ENCODE assay signal across 10 cellular contexts in the genomic region with DNA sequence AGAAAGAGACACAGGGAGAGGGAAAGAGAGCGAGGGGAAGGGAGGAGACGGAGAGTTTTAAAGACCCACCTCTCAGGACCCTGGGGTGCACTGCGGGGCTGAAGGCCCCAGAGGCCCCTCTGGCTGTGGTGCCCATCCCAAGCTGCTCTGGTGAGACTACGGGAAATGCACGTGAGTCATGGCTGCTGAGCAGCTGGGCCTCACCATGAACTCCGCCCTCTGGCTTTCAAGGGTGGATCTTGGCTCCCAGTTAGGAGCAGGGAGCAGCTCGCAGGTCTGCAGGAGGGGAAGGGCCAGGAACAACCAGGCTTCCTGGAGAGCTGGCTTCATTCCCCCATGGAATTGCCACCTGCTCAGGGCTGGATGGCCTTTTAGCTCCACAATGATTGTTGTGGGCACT. TPM values are rescaled to one million over a fixed set of nuclear protein-coding genes. Genes with fewer than 3 reads are reported as not detected.
DNase-seq lines count a peak whose midpoint lies in the region; ATAC-seq and TF ChIP-seq lines count a peak whose summit lies in the region.
"Had no signal": no experiment of that assay in that cellular context is flagged by ENCODE, and none has a peak within 500 bp of the region (broad histone marks: within the 10 kb centered on the region; RNA-seq: fewer than 3 reads in every experiment).

No MANE protein-coding gene starts in this region.

- no peaks in the 10 kb centered on the region for H3K4me1 ChIP-seq in GM23248 (ENCODE audit: insufficient read depth)
- no peaks in the 10 kb centered on the region for H3K4me1 ChIP-seq in endodermal cell (ENCODE audit: control insufficient read depth, insufficient read depth, low read length)

- WGBS in GM23248 (ENCODE audit: low coverage in 1 of 2, low lambda C conversion rate in 2 of 2, missing lambda C conversion rate in 2 of 2), 2 experiments: 35 to 42% methylated on average over 6 to 7 of the region's 7 CpGs
- whole genome bisulfite sequencing in endodermal cell (ENCODE audit: insufficient coverage in 1 of 2, insufficient read length in 1 of 2), 2 experiments: 51 to 52% methylated on average over 7 of the region's 7 CpGs

- H3K27me3 Mint-ChIP-seq in endodermal cell (ENCODE audit: insufficient read depth): peaks cover 36% of the 10 kb centered on the region

- H3K9me3 ChIP-seq in GM23248 (ENCODE audit: low read depth): no peaks in the 10 kb centered on the region
- peaks cover 8% of the 10 kb centered on the region for H3K9me3 ChIP-seq in endodermal cell (ENCODE audit: control insufficient read depth, low read length)

- H2AFZ ChIP-seq in GM23248: no peak overlapping the region

- H3K4me1 Mint-ChIP-seq in endodermal cell: peaks cover 2% of the 10 kb centered on the region

- TF ChIP-seq CTCF in endodermal cell (conservative IDR thresholded peaks at IDR 0.05): peak; percentile 46

- no peak for ATAC-seq in GM18505 (IDR thresholded peaks at IDR 0.05; ENCODE audit: unreplicated experiment)

- no peak overlapping the region for H3K4me3 Mint-ChIP-seq in endodermal cell
- H3K4me3 Mint-ChIP-seq: activated CD4-positive, alpha-beta memory T cell treated with anti-CD3 and anti-CD28 coated beads for 36 hours had no signal

- in situ Hi-C loops in GM23248 (cut with MboI): no loop called here

- H3F3A ChIP-seq in GM23248 (ENCODE audit: insufficient read depth): no peaks in the 10 kb centered on the region

- no peaks in the 10 kb centered on the region for H3K79me2 ChIP-seq in GM23248 (ENCODE audit: insufficient read depth)

- H3K27me3 ChIP-seq in GM23248 (replicated peaks; ENCODE audit: insufficient read depth) (peaks cover 6% of the 10 kb centered on the region; the same call in 1 of the 2 replicates), endodermal cell (ENCODE audit: control insufficient read depth, insufficient read depth, low read length, poor library complexity, severe bottlenecking) (peaks cover 23% of the 10 kb centered on the region)

- DNase-seq in A172 (ENCODE audit: low spot score) (peak; percentile 41), GM23248 (peak; percentile 61), NCI-H2196 (lab: John Stamatoyannopoulos, UW; ENCODE audit: unreplicated experiment) (peak; percentile 78), endodermal cell (peak; percentile 85), NOMO-1 (lab: John Stamatoyannopoulos, UW; ENCODE audit: unreplicated experiment in 2 of 2) (no peak), T-helper 2 cell (no peak)
- no peak for DNase-seq in stimulated activated CD4-positive, alpha-beta T cell treated with anti-CD3 and anti-CD28 coated beads, Interleukin-2, amount 100 ng/mL, for 24 hours
- DNase-seq: activated CD4-positive, alpha-beta memory T cell treated with anti-CD3 and anti-CD28 coated beads for 36 hours; midbrain had no signal

- H3K4me2 ChIP-seq in GM23248 (ENCODE audit: unreplicated experiment): no peak overlapping the region

- no peaks in the 10 kb centered on the region for H3K36me3 Mint-ChIP-seq in endodermal cell (ENCODE audit: low read depth)
- H3K36me3 Mint-ChIP-seq: activated CD4-positive, alpha-beta memory T cell treated with anti-CD3 and anti-CD28 coated beads for 36 hours had no signal

- H3K36me3 ChIP-seq in GM23248 (ENCODE audit: low read depth) (no peaks in the 10 kb centered on the region), endodermal cell (ENCODE audit: control insufficient read depth, insufficient read depth, low read length) (no peaks in the 10 kb centered on the region)

- no peak for TF ChIP-seq POLR2A in GM18505 (IDR thresholded peaks at IDR 0.05; ENCODE audit: borderline replicate concordance, extremely low read depth, insufficient read depth, insufficient read length)

- no peaks in the 10 kb centered on the region for H4K20me1 ChIP-seq in GM23248 (ENCODE audit: insufficient read depth)

- H3K4me3 ChIP-seq in GM23248 (no peak overlapping the region), endodermal cell (ENCODE audit: low read length) (no peak overlapping the region)

- H3K27ac ChIP-seq in GM23248: no peak overlapping the region
- no peak overlapping the region for H3K27ac ChIP-seq in endodermal cell (ENCODE audit: low read depth, low read length)

- no peak overlapping the region for H3K27ac Mint-ChIP-seq in endodermal cell
- H3K27ac Mint-ChIP-seq: activated CD4-positive, alpha-beta memory T cell treated with anti-CD3 and anti-CD28 coated beads for 36 hours had no signal

- H3K9ac ChIP-seq in GM23248 (no peak overlapping the region), endodermal cell (ENCODE audit: extremely low read depth, low read length, poor library complexity, severe bottlenecking) (no peak overlapping the region)

- no peaks in the 10 kb centered on the region for H3K9me2 ChIP-seq in GM23248 (ENCODE audit: insufficient read depth)

- peaks cover 10% of the 10 kb centered on the region for H3K9me3 Mint-ChIP-seq in endodermal cell

RNA-seq across cellular contexts. Expression of gene SLC6A3, which starts 7.8 kb away (rescaled TPM):
- total RNA-seq in A172 (2014; rRNA removed; shearing (Covaris generic)): not detected in 2 replicates
- total RNA-seq in GM23248 (2014; rRNA removed; shearing (Covaris generic)): not detected in 2 replicates
- polyA plus RNA-seq in GM23248 (2016; fragmentation: Nextera tagmentation; extraction: Ambion mirVana): not detected in 2 replicates
- total RNA-seq in endodermal cell: under 1 TPM in 1 of 2 donors, not detected in 1; 0.18 TPM
- polyA plus RNA-seq in endodermal cell (2013, experiment 1 of 2): 0.85 TPM
- 0.66 TPM for polyA plus RNA-seq in endodermal cell (2013, experiment 2 of 2)
- total RNA-seq: activated CD4-positive, alpha-beta memory T cell treated with anti-CD3 and anti-CD28 coated beads for 36 hours had no signal

Comparison
In these comparisons a context has a peak if more than half of its experiments do, and no peak if none do; other contexts are left out.
1. DNase-seq: peak in A172 (single experiment), GM23248 (single experiment), NCI-H2196 (single experiment) and endodermal cell (single experiment); none in NOMO-1 (0 of 2), T-helper 2 cell (0 of 5) and stimulated activated CD4-positive, alpha-beta T cell treated with anti-CD3 and anti-CD28 coated beads, Interleukin-2, amount 100 ng/mL, for 24 hours (0 of 2).